Comparison of ENCODE assay signal across 8 cellular contexts in genomic region chr20:35991142-35991771, GRCh38. TPM values are rescaled to one million over a fixed set of nuclear protein-coding genes. Genes with fewer than 3 reads are reported as not detected.
DNase-seq lines count a peak whose midpoint lies in the region; ATAC-seq and TF ChIP-seq lines count a peak whose summit lies in the region.

No MANE protein-coding gene starts in this region.

- H3K4me3 ChIP-seq in GM06990 (replicated peaks; ENCODE audit: low read depth, low read length) (no peak overlapping the region), brain microvascular endothelial cell (ENCODE audit: low read depth, low read length) (no peak overlapping the region), mucosa of descending colon (no peak overlapping the region), right atrium auricular region (no peak overlapping the region)

- TF ChIP-seq CTCF in GM06990 (IDR thresholded peaks at IDR 0.05; ENCODE audit: insufficient read depth, low read length, poor library complexity, severe bottlenecking) (peak; percentile 51), brain microvascular endothelial cell (IDR thresholded peaks at IDR 0.05; ENCODE audit: low read depth, low read length, missing control alignments) (peak; percentile 70), mucosa of descending colon (IDR thresholded peaks at IDR 0.05) (peak; percentile 29), right atrium auricular region (IDR thresholded peaks at IDR 0.05) (peak in 1 of 2 donors; percentile 53)

- intact Hi-C loops in mucosa of descending colon (cut with DNase I, micrococcal nuclease) = no loop called here

- no peaks in the 10 kb centered on the region for H3K9me3 ChIP-seq in mucosa of descending colon
- H3K9me3 ChIP-seq in right atrium auricular region = no peaks in the 10 kb centered on the region

- H3K36me3 ChIP-seq in GM06990 (ENCODE audit: control insufficient read depth, insufficient read depth, low read length) (no peaks in the 10 kb centered on the region), brain microvascular endothelial cell (replicated peaks) (no peaks in the 10 kb centered on the region), mucosa of descending colon (ENCODE audit: low read depth) (no peaks in the 10 kb centered on the region), right atrium auricular region (no peaks in the 10 kb centered on the region)

- DNase-seq in GM06990 (ENCODE audit: extremely low read depth, insufficient read length) (no peak), NAMALWA (ENCODE audit: low spot score) (peak; percentile 75), brain microvascular endothelial cell (peak; percentile 38), mucosa of descending colon (peak in 1 of 3 donors; percentile 51), ecto neural progenitor cell (ENCODE audit: low spot score) (no peak), right atrium auricular region (ENCODE audit: low spot score) (no peak)

- no peak overlapping the region for H3K27ac ChIP-seq in brain microvascular endothelial cell
- no peak overlapping the region for H3K27ac ChIP-seq in right atrium auricular region

- ATAC-seq in mucosa of descending colon = peak; percentile 45
- ATAC-seq in GM21717 (IDR thresholded peaks at IDR 0.05; ENCODE audit: unreplicated experiment) = no peak
- no peak for ATAC-seq in HG03432 (IDR thresholded peaks at IDR 0.05; ENCODE audit: unreplicated experiment)

- H3K27me3 ChIP-seq in GM06990 (replicated peaks; ENCODE audit: control insufficient read depth, insufficient read depth, low read length) (no peaks in the 10 kb centered on the region), brain microvascular endothelial cell (replicated peaks) (no peaks in the 10 kb centered on the region), right atrium auricular region (no peaks in the 10 kb centered on the region)

- in situ Hi-C loops in brain microvascular endothelial cell (cut with HindIII; ENCODE audit: low pct_ligation_motif_present, low sequenced_read_pairs) = no loop called here

- H3K4me1 ChIP-seq in mucosa of descending colon (ENCODE audit: low read depth) = no peaks in the 10 kb centered on the region
- H3K4me1 ChIP-seq in right atrium auricular region = no peaks in the 10 kb centered on the region

RNA-seq across cellular contexts. Expression of gene CNBD2, which starts 22.9 kb away (rescaled TPM):
- total RNA-seq in mucosa of descending colon = 1 to 10 TPM; 3.7 to 6.2 (median 4.4) TPM
- 1 to 10 TPM; 1.0 to 4.0 TPM for total RNA-seq in right atrium auricular region

RNA-seq across cellular contexts. Expression of gene SCAND1, which starts 37.0 kb away (rescaled TPM):
- total RNA-seq in mucosa of descending colon (10 to 100 TPM; 55.3 to 80.4 (median 60.7) TPM), right atrium auricular region (10 to 100 TPM; 64.0 to 91.2 TPM)

Comparison
In these comparisons a context has a peak if more than half of its experiments do, and no peak if none do; other contexts are left out.
1. DNase-seq: peak in NAMALWA (single experiment) and brain microvascular endothelial cell (single experiment); none in GM06990 (single experiment), ecto neural progenitor cell (single experiment) and right atrium auricular region (single experiment).